In the genomic region with DNA sequence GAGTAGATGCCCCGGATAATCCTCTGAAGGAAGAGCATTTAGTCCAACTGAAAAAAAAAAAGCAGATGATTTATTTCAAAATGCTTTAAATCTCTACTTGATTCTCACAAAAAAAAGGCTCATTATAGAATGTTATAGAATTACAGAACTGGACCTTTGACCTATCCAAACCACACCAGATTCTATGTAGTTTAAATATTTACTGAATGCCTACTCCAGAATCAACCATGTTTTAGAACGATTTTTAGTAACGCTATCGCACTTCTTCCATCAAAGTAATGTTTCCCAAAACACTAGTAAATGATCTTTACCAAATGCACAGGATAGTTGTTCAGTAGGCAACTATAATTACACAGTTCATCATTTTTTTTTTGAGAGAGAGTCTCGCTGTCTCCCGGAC, we compare ENCODE assay signal across 1 cellular context.
TF ChIP-seq lines count a peak whose summit lies in the region.

No MANE protein-coding gene starts in this region.

TF ChIP-seq in GM12878, 131 proteins besides CTCF, POLR2A, EP300 and RAD21:
- TF ChIP-seq SREBF1 (IDR thresholded peaks at IDR 0.05; ENCODE audit: low read length) (no peak), ZNF24 (IDR thresholded peaks at IDR 0.05) (no peak), NR2F1 (conservative IDR thresholded peaks at IDR 0.05) (peak; percentile 39; the same call in 1 of the 2 replicates), RBBP5 (conservative IDR thresholded peaks at IDR 0.05) (no peak), RAD51 (IDR thresholded peaks at IDR 0.05) (no peak), FOXM1 (IDR thresholded peaks at IDR 0.05; ENCODE audit: low read depth, low read length) (0 out of 2 replicates have a peak, but pooled peaks have one; percentile 15), FOS (IDR thresholded peaks at IDR 0.05; ENCODE audit: borderline replicate concordance, extremely low read depth, insufficient read length) (no peak), SPI1 (IDR thresholded peaks at IDR 0.05; ENCODE audit: borderline replicate concordance, insufficient read depth, low read depth, low read length) (no peak), PAX5 (IDR thresholded peaks at IDR 0.05; ENCODE audit: borderline replicate concordance, low read depth, low read length) (no peak), CBX5 (IDR thresholded peaks at IDR 0.05; ENCODE audit: low read depth) (no peak), MTA2 (IDR thresholded peaks at IDR 0.05; ENCODE audit: low read depth) (no peak), HDGF (IDR thresholded peaks at IDR 0.05) (no peak), POLR2AphosphoS2 (IDR thresholded peaks at IDR 0.05; ENCODE audit: low read depth, low read length) (no peak)
- TF ChIP-seq, protein P1, sequence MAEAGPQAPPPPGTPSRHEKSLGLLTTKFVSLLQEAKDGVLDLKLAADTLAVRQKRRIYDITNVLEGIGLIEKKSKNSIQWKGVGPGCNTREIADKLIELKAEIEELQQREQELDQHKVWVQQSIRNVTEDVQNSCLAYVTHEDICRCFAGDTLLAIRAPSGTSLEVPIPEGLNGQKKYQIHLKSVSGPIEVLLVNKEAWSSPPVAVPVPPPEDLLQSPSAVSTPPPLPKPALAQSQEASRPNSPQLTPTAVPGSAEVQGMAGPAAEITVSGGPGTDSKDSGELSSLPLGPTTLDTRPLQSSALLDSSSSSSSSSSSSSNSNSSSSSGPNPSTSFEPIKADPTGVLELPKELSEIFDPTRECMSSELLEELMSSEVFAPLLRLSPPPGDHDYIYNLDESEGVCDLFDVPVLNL (IDR thresholded peaks at IDR 0.05; ENCODE audit: low read depth, low read length): no peak
- TF ChIP-seq, protein P2, sequence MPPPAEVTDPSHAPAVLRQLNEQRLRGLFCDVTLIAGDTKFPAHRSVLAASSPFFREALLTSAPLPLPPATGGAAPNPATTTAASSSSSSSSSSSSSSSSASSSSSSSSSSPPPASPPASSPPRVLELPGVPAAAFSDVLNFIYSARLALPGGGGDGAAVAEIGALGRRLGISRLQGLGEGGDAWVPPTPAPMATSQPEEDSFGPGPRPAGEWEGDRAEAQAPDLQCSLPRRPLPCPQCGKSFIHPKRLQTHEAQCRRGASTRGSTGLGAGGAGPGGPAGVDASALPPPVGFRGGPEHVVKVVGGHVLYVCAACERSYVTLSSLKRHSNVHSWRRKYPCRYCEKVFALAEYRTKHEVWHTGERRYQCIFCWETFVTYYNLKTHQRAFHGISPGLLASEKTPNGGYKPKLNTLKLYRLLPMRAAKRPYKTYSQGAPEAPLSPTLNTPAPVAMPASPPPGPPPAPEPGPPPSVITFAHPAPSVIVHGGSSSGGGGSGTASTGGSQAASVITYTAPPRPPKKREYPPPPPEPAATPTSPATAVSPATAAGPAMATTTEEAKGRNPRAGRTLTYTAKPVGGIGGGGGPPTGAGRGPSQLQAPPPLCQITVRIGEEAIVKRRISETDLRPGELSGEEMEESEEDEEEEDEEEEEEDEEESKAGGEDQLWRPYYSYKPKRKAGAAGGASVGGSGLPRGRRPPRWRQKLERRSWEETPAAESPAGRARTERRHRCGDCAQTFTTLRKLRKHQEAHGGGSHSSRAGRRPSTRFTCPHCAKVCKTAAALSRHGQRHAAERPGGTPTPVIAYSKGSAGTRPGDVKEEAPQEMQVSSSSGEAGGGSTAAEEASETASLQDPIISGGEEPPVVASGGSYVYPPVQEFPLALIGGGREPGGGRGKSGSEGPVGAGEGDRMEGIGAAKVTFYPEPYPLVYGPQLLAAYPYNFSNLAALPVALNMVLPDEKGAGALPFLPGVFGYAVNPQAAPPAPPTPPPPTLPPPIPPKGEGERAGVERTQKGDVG (CRISPR knock-in tag; IDR thresholded peaks at IDR 0.05): no peak
TF ChIP-seq in GM12878: peak in this region for 2.
